Comparison of ENCODE assay signal across 14 cellular contexts in genomic region chr1:182010800-182011370, GRCh38. TPM values are rescaled to one million over a fixed set of nuclear protein-coding genes. Genes with fewer than 3 reads are reported as not detected.
"Had no signal": no experiment of that assay in that cellular context is flagged by ENCODE, and none has a peak within 500 bp of the region (broad histone marks: within the 10 kb centered on the region; RNA-seq: fewer than 3 reads in every experiment).

No MANE protein-coding gene starts in this region.

RNA-seq across cellular contexts. Expression of gene ZNF648, which starts 50.6 kb away (rescaled TPM):
- total RNA-seq: chondrocyte, dermis blood vessel endothelial cell, dermis microvascular lymphatic vessel endothelial cell, endothelial cell of umbilical vein, epithelial cell of proximal tubule, esophagus muscularis mucosa, fibroblast of lung, fibroblast of villous mesenchyme, foreskin keratinocyte, gastroesophageal sphincter, glomerular endothelial cell, heart left ventricle had no signal
- polyA plus RNA-seq: endothelial cell of umbilical vein, esophagus, fibroblast of lung, foreskin keratinocyte, heart left ventricle, heart right ventricle had no signal
